12 cellular contexts compared by ENCODE assay signal in genomic region chr4:64538219-64538618, GRCh38.
DNase-seq lines count a peak whose midpoint lies in the region; TF ChIP-seq lines count a peak whose summit lies in the region.
"Had no signal": no experiment of that assay in that cellular context is flagged by ENCODE, and none has a peak within 500 bp of the region (broad histone marks: within the 10 kb centered on the region; RNA-seq: fewer than 3 reads in every experiment).

No MANE protein-coding gene starts in this region.

- H3K4me3 Mint-ChIP-seq in neural crest cell: no peak overlapping the region

- no peaks in the 10 kb centered on the region for H3K9me3 Mint-ChIP-seq in neural crest cell

- H3K4me3 ChIP-seq in WERI-Rb-1 (ENCODE audit: low read depth, low read length): 0 out of 2 replicates have a peak overlapping the region, but pooled peaks have one; percentile 6
- H3K4me3 ChIP-seq: coronary artery had no signal

- no peaks in the 10 kb centered on the region for H3K27me3 ChIP-seq in WERI-Rb-1 (ENCODE audit: insufficient read depth, low read depth, severe bottlenecking)

- no peaks in the 10 kb centered on the region for H3K4me1 Mint-ChIP-seq in neural crest cell
- H3K4me1 Mint-ChIP-seq: CD4-positive, CD25-positive, alpha-beta regulatory T cell had no signal

- no peaks in the 10 kb centered on the region for H3K36me3 Mint-ChIP-seq in neural crest cell (ENCODE audit: low read depth)
- H3K36me3 Mint-ChIP-seq: CD4-positive, CD25-positive, alpha-beta regulatory T cell had no signal

- H3K9me3 ChIP-seq in WERI-Rb-1 (ENCODE audit: severe bottlenecking): no peaks in the 10 kb centered on the region

- peak; percentile 10 for DNase-seq in HT1080 (ENCODE audit: low read depth)
- DNase-seq in NCI-H146 (lab: John Stamatoyannopoulos, UW): peak; percentile 25
- peak; percentile 20 for DNase-seq in WERI-Rb-1
- no peak for DNase-seq in neural crest cell (ENCODE audit: low read depth, low spot score)
- no peak for DNase-seq in NCI-H2029 (lab: John Stamatoyannopoulos, UW)
- DNase-seq in T-helper 9 cell: no peak
- no peak for DNase-seq in kidney glomerular epithelial cell (lab: John Stamatoyannopoulos, UW)
- DNase-seq: CD4-positive, CD25-positive, alpha-beta regulatory T cell; erythroblast; left cardiac atrium; NCI-H1105 treated with DMSO at 0.1 percent for 48 hours had no signal

- no peak overlapping the region for H3K27ac Mint-ChIP-seq in neural crest cell (ENCODE audit: unreplicated experiment)
- H3K27ac Mint-ChIP-seq: CD4-positive, CD25-positive, alpha-beta regulatory T cell had no signal

- no peak overlapping the region for H3K27ac ChIP-seq in WERI-Rb-1
- H3K27ac ChIP-seq: coronary artery had no signal

- TF ChIP-seq CTCF in WERI-Rb-1 (IDR thresholded peaks at IDR 0.05; ENCODE audit: low read depth, low read length) (peak; percentile 31; the same call in 1 of the 2 replicates), neural crest cell (conservative IDR thresholded peaks at IDR 0.05) (peak; percentile 39)

- H3K27me3 Mint-ChIP-seq in neural crest cell (ENCODE audit: low read depth): no peaks in the 10 kb centered on the region
- H3K27me3 Mint-ChIP-seq: CD4-positive, CD25-positive, alpha-beta regulatory T cell had no signal

- H3K36me3 ChIP-seq in WERI-Rb-1: no peaks in the 10 kb centered on the region

Comparison
In these comparisons a context has a peak if more than half of its experiments do, and no peak if none do; other contexts are left out.
1. DNase-seq: peak in HT1080 (single experiment), NCI-H146 (single experiment) and WERI-Rb-1 (single experiment); none in neural crest cell (single experiment), NCI-H2029 (single experiment), T-helper 9 cell (single experiment) and kidney glomerular epithelial cell (single experiment).